In the genomic region with DNA sequence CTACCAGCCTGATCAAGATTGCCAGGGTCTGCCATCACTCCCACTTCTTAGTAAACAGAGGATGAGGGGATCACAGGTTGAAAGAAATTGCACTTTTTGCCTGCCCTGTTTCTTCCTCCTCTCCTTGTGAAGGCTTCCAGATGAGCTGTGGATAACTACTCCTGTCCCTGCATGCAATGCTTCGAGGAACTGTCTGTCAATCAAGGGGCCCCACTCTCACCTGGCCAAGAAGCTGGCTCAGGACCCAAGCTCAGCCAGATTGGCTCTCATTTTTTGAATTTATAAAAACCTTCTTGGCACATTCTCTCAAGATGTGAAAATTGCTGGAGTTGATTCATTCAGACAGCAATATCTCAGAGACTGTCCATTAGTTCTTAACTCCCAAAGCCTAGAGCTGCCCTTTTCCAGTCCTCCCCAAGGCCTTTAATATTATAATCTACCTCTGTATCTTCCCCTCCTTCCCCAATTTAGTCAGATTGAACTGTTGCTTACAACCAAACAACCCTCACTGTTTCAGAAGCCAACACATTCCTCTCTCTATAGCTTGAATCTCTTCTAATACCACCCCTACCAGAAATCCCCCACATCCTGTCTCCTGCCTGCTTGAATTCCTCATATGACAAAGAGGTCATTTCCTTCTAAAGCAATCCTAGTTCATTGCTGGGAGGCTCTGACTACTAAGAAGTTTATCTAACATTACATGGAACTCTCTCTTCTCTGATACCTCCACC, we compare ENCODE assay signal across 10 cellular contexts. TPM values are rescaled to one million over a fixed set of nuclear protein-coding genes. Genes with fewer than 3 reads are reported as not detected.
DNase-seq lines count a peak whose midpoint lies in the region; ATAC-seq, FAIRE-seq and TF ChIP-seq lines count a peak whose summit lies in the region.
"Had no signal": no experiment of that assay in that cellular context is flagged by ENCODE, and none has a peak within 500 bp of the region (broad histone marks: within the 10 kb centered on the region; RNA-seq: fewer than 3 reads in every experiment).

No MANE protein-coding gene starts in this region.

- H3K4me2 ChIP-seq in neural progenitor cell = no peak overlapping the region

- H3K9ac ChIP-seq in neural progenitor cell = no peak overlapping the region

- DNase-seq in CD1c-positive myeloid dendritic cell (ENCODE audit: extremely low spot score) = peak; percentile 19
- DNase-seq in dermis blood vessel endothelial cell = peak; percentile 90
- no peak for DNase-seq in neural progenitor cell (ENCODE audit: low spot score)
- no peak for DNase-seq in NOMO-1 treated with dmso at 0.1 percent for 144 hours (lab: John Stamatoyannopoulos, UW; ENCODE audit: unreplicated experiment)
- DNase-seq in pancreas = no peak
- DNase-seq in NCI-H345 treated with DMSO at 0.1 percent for 48 hours (lab: John Stamatoyannopoulos, UW; ENCODE audit: unreplicated experiment) = no peak
- DNase-seq: NCI-H1436 had no signal

- no peaks in the 10 kb centered on the region for H3F3A ChIP-seq in neural progenitor cell (ENCODE audit: low read depth)

- no peaks in the 10 kb centered on the region for H3K27me3 ChIP-seq in neural progenitor cell
- no peaks in the 10 kb centered on the region for H3K27me3 ChIP-seq in pancreas

- 73 to 82% methylated on average over 1 of the region's 1 CpG for WGBS in pancreas, 2 donors

- no peaks in the 10 kb centered on the region for H3K27me3 Mint-ChIP-seq in neural progenitor cell (ENCODE audit: insufficient read depth, low read depth)

- no peak overlapping the region for H3K4me3 Mint-ChIP-seq in neural progenitor cell

- H3K27ac Mint-ChIP-seq in neural progenitor cell = peak overlapping the region; percentile 53

- H3K27ac ChIP-seq in neural progenitor cell = no peak overlapping the region
- peak overlapping the region in 1 of 4 donors; percentile 42 for H3K27ac ChIP-seq in pancreas

- no peaks in the 10 kb centered on the region for H3K9me3 ChIP-seq in neural progenitor cell (ENCODE audit: low read depth)
- no peaks in the 10 kb centered on the region for H3K9me3 ChIP-seq in pancreas

- intact Hi-C loops in pancreas (cut with DNase I) = no loop called here

- ATAC-seq in HG03095 (IDR thresholded peaks at IDR 0.05; ENCODE audit: unreplicated experiment) (peak; percentile 73), pancreas (no peak), GM19467 (IDR thresholded peaks at IDR 0.05; ENCODE audit: unreplicated experiment) (no peak)
- ATAC-seq: activated CD4-positive, CD25-positive, alpha-beta regulatory T cell treated with anti-CD3 and anti-CD28 coated beads, Interleukin-2, amount 50 U/mL, for 24 hours had no signal

- no peaks in the 10 kb centered on the region for H3K9me3 Mint-ChIP-seq in neural progenitor cell

- no peaks in the 10 kb centered on the region for H3K36me3 ChIP-seq in neural progenitor cell
- no peaks in the 10 kb centered on the region for H3K36me3 ChIP-seq in pancreas

- peaks cover 28% of the 10 kb centered on the region for H3K4me1 ChIP-seq in neural progenitor cell
- peaks cover 0 to 7% (median 0%) of the 10 kb centered on the region in 3 donors for H3K4me1 ChIP-seq in pancreas

- TF ChIP-seq CTCF in neural progenitor cell (IDR thresholded peaks at IDR 0.05) (no peak), pancreas (IDR thresholded peaks at IDR 0.05) (no peak)

- H3K79me2 ChIP-seq in neural progenitor cell (ENCODE audit: low read depth) = no peaks in the 10 kb centered on the region

- H3K4me1 Mint-ChIP-seq in neural progenitor cell = peaks cover 36% of the 10 kb centered on the region

- FAIRE-seq in pancreas (lab: Jason Lieb, UNC) = no peak

- H4K20me1 ChIP-seq in neural progenitor cell (ENCODE audit: low read depth) = no peaks in the 10 kb centered on the region

- no peak overlapping the region for H2AFZ ChIP-seq in neural progenitor cell (replicated peaks)

- H3K36me3 Mint-ChIP-seq in neural progenitor cell = peaks cover 32% of the 10 kb centered on the region

- no peak overlapping the region for H3K4me3 ChIP-seq in neural progenitor cell
- no peak overlapping the region for H3K4me3 ChIP-seq in pancreas

RNA-seq across cellular contexts. Expression of a gene that starts 11.3 kb away (rescaled TPM):
- total RNA-seq in dermis blood vessel endothelial cell (756 and 1,107 TPM in 2 replicates), neural progenitor cell (ENCODE audit: low replicate concordance) (122 and 158 TPM in 2 replicates), pancreas (100 to 1,000 TPM in 3 of 6 donors, 10 to 100 TPM in 3; 35.5 to 608 (median 86.6) TPM)
- polyA plus RNA-seq in pancreas = 10 to 100 TPM; 27.2 to 57.1 TPM

Comparison
In these comparisons a context has a peak if more than half of its experiments do, and no peak if none do; other contexts are left out.
1. DNase-seq: peak in CD1c-positive myeloid dendritic cell (single experiment) and dermis blood vessel endothelial cell (single experiment); none in neural progenitor cell (single experiment), NOMO-1 treated with dmso at 0.1 percent for 144 hours (single experiment), pancreas (0 of 6) and NCI-H345 treated with DMSO at 0.1 percent for 48 hours (single experiment).